Comparison of ENCODE assay signal across 34 cellular contexts in genomic region chr4:12265554-12265953, GRCh38.
"Had no signal": no experiment of that assay in that cellular context is flagged by ENCODE, and none has a peak within 500 bp of the region (broad histone marks: within the 10 kb centered on the region; RNA-seq: fewer than 3 reads in every experiment).

No MANE protein-coding gene starts in this region.

- DNase-seq: activated effector memory CD4-positive, alpha-beta T cell treated with anti-CD3 and anti-CD28 coated beads, Interleukin-2, amount 50 U/mL, for 16 hours; activated effector memory CD4-positive, alpha-beta T cell treated with Interleukin-2 at 50 U/mL for 16 hours; activated gamma-delta T cell; activated gamma-delta T cell treated with Interleukin-2 at 50 U/mL for 16 hours; activated naive CD4-positive, alpha-beta T cell; activated naive CD4-positive, alpha-beta T cell treated with anti-CD3 and anti-CD28 coated beads for 36 hours; activated naive CD4-positive, alpha-beta T cell treated with anti-CD3 and anti-CD28 coated beads, Interleukin-2, amount 10 ng/mL, durations not matched to agents 7 days and 5 days; activated naive CD4-positive, alpha-beta T cell treated with anti-CD3 and anti-CD28 coated beads, Interleukin-2, amount 50 U/mL, for 16 hours; activated naive CD4-positive, alpha-beta T cell treated with Interleukin-2 at 50 U/mL for 16 hours; activated naive CD8-positive, alpha-beta T cell treated with anti-CD3 and anti-CD28 coated beads for 36 hours; activated naive CD8-positive, alpha-beta T cell treated with anti-CD3 and anti-CD28 coated beads, Interleukin-2, amount 10 ng/mL, durations not matched to agents 7 days and 5 days; activated naive CD8-positive, alpha-beta T cell treated with anti-CD3 and anti-CD28 coated beads, Interleukin-2, amount 50 U/mL, for 24 hours; activated T-cell treated with anti-CD3 and anti-CD28 coated beads, Interleukin-2, amount 50 U/mL, for 1 hour; activated T-cell treated with anti-CD3 and anti-CD28 coated beads, Interleukin-2, amount 50 U/mL, for 24 hours; activated T-cell treated with anti-CD3 and anti-CD28 coated beads, Interleukin-2, amount 50 U/mL, for 4 hours; activated T-cell treated with anti-CD3 and anti-CD28 coated beads, Interleukin-2, amount 50 U/mL, for 48 hours; activated T-cell treated with anti-CD3 and anti-CD28 coated beads, Interleukin-2, amount 50 U/mL, for 72 hours; adrenal gland; amniotic stem cell; amygdala; anterior cingulate cortex; aorta; body of pancreas; brain microvascular endothelial cell; caudate nucleus; central memory CD4-positive, alpha-beta T cell; cerebellar nuclear complex had no signal

- ATAC-seq: activated naive CD4-positive, alpha-beta T cell treated with anti-CD3 and anti-CD28 coated beads, Interleukin-2, amount 50 U/mL, for 72 hours; activated naive CD8-positive, alpha-beta T cell treated with anti-CD3 and anti-CD28 coated beads, Interleukin-2, amount 50 U/mL, for 24 hours; activated T-cell treated with anti-CD3 and anti-CD28 coated beads, Interleukin-2, amount 50 U/mL, for 4 hours; activated T-cell treated with anti-CD3 and anti-CD28 coated beads, Interleukin-2, amount 50 U/mL, for 72 hours; activated T-helper 17 cell treated with anti-CD3 and anti-CD28 coated beads, Interleukin-2, amount 50 U/mL, for 72 hours; body of pancreas had no signal

- FAIRE-seq: astrocyte, bronchial epithelial cell had no signal

- H3K27me3 ChIP-seq: adrenal gland, ascending aorta, body of pancreas, brain microvascular endothelial cell, breast epithelium had no signal

- H3K27ac ChIP-seq: adrenal gland, ascending aorta, body of pancreas, brain microvascular endothelial cell, breast epithelium, cardiac muscle cell had no signal

- H3K36me3 ChIP-seq: adrenal gland, ascending aorta, brain microvascular endothelial cell, breast epithelium, cardiac muscle cell had no signal

- H3K9me3 ChIP-seq: adrenal gland, ascending aorta, body of pancreas, breast epithelium had no signal

- H3K4me1 ChIP-seq: adrenal gland, ascending aorta, body of pancreas, breast epithelium had no signal

- H3K4me3 ChIP-seq: adrenal gland, ascending aorta, body of pancreas, breast epithelium, cardiac muscle cell had no signal
